ENCODE assay signal across 24 cellular contexts in genomic region chr9:34782372-34782771, GRCh38.
"Had no signal": no experiment of that assay in that cellular context is flagged by ENCODE, and none has a peak within 500 bp of the region (broad histone marks: within the 10 kb centered on the region; RNA-seq: fewer than 3 reads in every experiment).

No MANE protein-coding gene starts in this region.

- H3K27me3 ChIP-seq: colonic mucosa, gastrocnemius medialis had no signal

- H3K4me3 ChIP-seq: colonic mucosa, esophagus squamous epithelium, gastrocnemius medialis, heart right ventricle, left ventricle myocardium inferior, lower lobe of right lung, mucosa of descending colon had no signal

- H3K9me3 ChIP-seq: colonic mucosa, esophagus squamous epithelium, gastrocnemius medialis, heart right ventricle, left ventricle myocardium inferior, lower lobe of right lung, mucosa of descending colon had no signal

- DNase-seq: colonic mucosa; cortex of kidney; effector CD8-positive, alpha-beta T cell; effector memory CD8-positive, alpha-beta T cell; endodermal cell; erythroblast; esophagus squamous epithelium; foreskin fibroblast; foreskin melanocyte; gastrocnemius medialis; glutamatergic neuron; head of caudate nucleus; heart right ventricle; hippocampal formation; immature natural killer cell; islet precursor cell; kidney; kidney glomerular epithelial cell; left colon; left ventricle myocardium inferior; lower lobe of right lung; mesenchymal stem cell; mucosa of descending colon had no signal

- H3K4me1 ChIP-seq: colonic mucosa, esophagus squamous epithelium, left ventricle myocardium inferior, lower lobe of right lung had no signal

- H3K27ac ChIP-seq: colonic mucosa, epithelial cell of prostate, esophagus squamous epithelium, gastrocnemius medialis, heart right ventricle, left ventricle myocardium inferior, lower lobe of right lung had no signal

- H3K36me3 ChIP-seq: colonic mucosa, esophagus squamous epithelium, gastrocnemius medialis, heart right ventricle, left ventricle myocardium inferior, lower lobe of right lung had no signal
